11 cellular contexts compared by ENCODE assay signal in genomic region chr6:56802570-56802969, GRCh38.
DNase-seq lines count a peak whose midpoint lies in the region; ATAC-seq and TF ChIP-seq lines count a peak whose summit lies in the region.
"Had no signal": no experiment of that assay in that cellular context is flagged by ENCODE, and none has a peak within 500 bp of the region (broad histone marks: within the 10 kb centered on the region; RNA-seq: fewer than 3 reads in every experiment).

No MANE protein-coding gene starts in this region.

- DNase-seq in DMS53 treated with DMSO at 0.1 percent for 48 hours (lab: John Stamatoyannopoulos, UW; ENCODE audit: unreplicated experiment) (peak; percentile 62), NCI-H1694 (lab: John Stamatoyannopoulos, UW) (peak; percentile 14), SW480 (ENCODE audit: low spot score) (peak; percentile 2), mesenchymal stem cell (peak; percentile 80), suprapubic skin (ENCODE audit: low spot score in 2 of 2) (no peak), GM20000 (ENCODE audit: low spot score) (no peak), GDM1 (lab: John Stamatoyannopoulos, UW) (no peak)

- H3K9me3 ChIP-seq in mesenchymal stem cell (ENCODE audit: control insufficient read depth, low read length) (no peaks in the 10 kb centered on the region), suprapubic skin (no peaks in the 10 kb centered on the region)
- H3K9me3 ChIP-seq: right atrium auricular region had no signal

- TF ChIP-seq EP300 in suprapubic skin (IDR thresholded peaks at IDR 0.05) = no peak

- no peak overlapping the region for H2BK120ac ChIP-seq in mesenchymal stem cell (ENCODE audit: low read depth, low read length)

- ATAC-seq in GM21526 (IDR thresholded peaks at IDR 0.05; ENCODE audit: low FRiP score, unreplicated experiment) = no peak
- ATAC-seq: stimulated activated memory B cell treated with anti-CD40 and anti-IgM and Interleukin-4, amounts not matched to agents 10 μg/mL and 1 μg/mL and 100 μg/mL, for 72 hours had no signal

- no peak overlapping the region for H2AK5ac ChIP-seq in mesenchymal stem cell (ENCODE audit: low read length, severe bottlenecking)

- no peak overlapping the region for H3K18ac ChIP-seq in mesenchymal stem cell (ENCODE audit: low read depth in 1 of 2, low read length in 2 of 2)

- H3K27me3 ChIP-seq in mesenchymal stem cell (ENCODE audit: control insufficient read depth in 1 of 2, insufficient read depth in 1 of 2, low read length in 2 of 2) (no peaks in the 10 kb centered on the region), suprapubic skin (no peaks in the 10 kb centered on the region)
- H3K27me3 ChIP-seq: right atrium auricular region had no signal

- H4K8ac ChIP-seq in mesenchymal stem cell (ENCODE audit: low read length) = no peak overlapping the region

- no peak overlapping the region for H3K4ac ChIP-seq in mesenchymal stem cell (ENCODE audit: low read depth in 1 of 2, low read length in 2 of 2)

- H3K4me3 ChIP-seq in mesenchymal stem cell (ENCODE audit: insufficient read depth in 1 of 2, low read depth in 1 of 2, low read length in 2 of 2) (no peak overlapping the region), suprapubic skin (no peak overlapping the region)
- H3K4me3 ChIP-seq: coronary artery, right atrium auricular region had no signal

- H2BK12ac ChIP-seq in mesenchymal stem cell (ENCODE audit: low read length in 2 of 2) = no peak overlapping the region

- H2BK5ac ChIP-seq in mesenchymal stem cell (ENCODE audit: low read depth, low read length, poor library complexity, severe bottlenecking) = no peak overlapping the region

- peaks cover 7% of the 10 kb centered on the region for H3K4me1 ChIP-seq in mesenchymal stem cell (ENCODE audit: control insufficient read depth, insufficient read depth, low read depth, low read length)
- peaks cover 4% of the 10 kb centered on the region for H3K4me1 ChIP-seq in suprapubic skin

- H3K14ac ChIP-seq in mesenchymal stem cell (ENCODE audit: low read length in 2 of 2) = no peak overlapping the region

- no peak overlapping the region for H2AFZ ChIP-seq in mesenchymal stem cell (ENCODE audit: low read depth, low read length)

- no peaks in the 10 kb centered on the region for H3K79me1 ChIP-seq in mesenchymal stem cell (replicated peaks; ENCODE audit: low read length, poor library complexity, severe bottlenecking)

- H3K9ac ChIP-seq in mesenchymal stem cell (ENCODE audit: low read length) = no peak overlapping the region

- H4K91ac ChIP-seq in mesenchymal stem cell (ENCODE audit: low read length) = no peak overlapping the region

- H3K27ac ChIP-seq in mesenchymal stem cell (ENCODE audit: low read length, poor library complexity, severe bottlenecking) (peak overlapping the region; percentile 90), suprapubic skin (no peak overlapping the region)
- H3K27ac ChIP-seq: coronary artery had no signal

- H2BK15ac ChIP-seq in mesenchymal stem cell (ENCODE audit: low read depth, poor library complexity, severe bottlenecking) = no peak overlapping the region

- H3K23ac ChIP-seq in mesenchymal stem cell (ENCODE audit: low read length in 2 of 2) = no peak overlapping the region

- TF ChIP-seq CTCF in suprapubic skin (IDR thresholded peaks at IDR 0.05) = no peak
- no peak for TF ChIP-seq CTCF in GM20000 (IDR thresholded peaks at IDR 0.05; ENCODE audit: extremely low read depth, missing control alignments)

- H3K4me2 ChIP-seq in mesenchymal stem cell (ENCODE audit: low read length, poor library complexity, severe bottlenecking) = no peak overlapping the region

- no peaks in the 10 kb centered on the region for H3K36me3 ChIP-seq in mesenchymal stem cell (ENCODE audit: control insufficient read depth in 1 of 2, insufficient read depth in 2 of 2, low read depth in 1 of 2, low read length in 2 of 2)
- no peaks in the 10 kb centered on the region for H3K36me3 ChIP-seq in suprapubic skin
- H3K36me3 ChIP-seq: right atrium auricular region had no signal

- WGBS in mesenchymal stem cell = 25% methylated on average over 1 of the region's 2 CpGs
- WGBS in suprapubic skin = 42% methylated on average over 2 of the region's 2 CpGs

- no peak for TF ChIP-seq POLR2A in suprapubic skin (IDR thresholded peaks at IDR 0.05)

Comparison
In these comparisons a context has a peak if more than half of its experiments do, and no peak if none do; other contexts are left out.
1. DNase-seq: peak in DMS53 treated with DMSO at 0.1 percent for 48 hours (single experiment), NCI-H1694 (single experiment), SW480 (single experiment) and mesenchymal stem cell (single experiment); none in suprapubic skin (0 of 2), GM20000 (single experiment) and GDM1 (single experiment).